Comparison of ENCODE assay signal across 1 cellular context in genomic region chr2:14418110-14418509, GRCh38.
TF ChIP-seq lines count a peak whose summit lies in the region.

No MANE protein-coding gene starts in this region.

TF ChIP-seq in GM12878, 131 proteins besides CTCF, POLR2A, EP300 and RAD21 (continued from another document):
- TF ChIP-seq PBX3 (IDR thresholded peaks at IDR 0.05; ENCODE audit: insufficient replicate concordance, low read depth, low read length) (no peak), DPF2 (IDR thresholded peaks at IDR 0.05) (0 out of 2 replicates have a peak, but pooled peaks have one; percentile 34), ZNF384 (IDR thresholded peaks at IDR 0.05; ENCODE audit: borderline replicate concordance, low read depth, low read length) (no peak), BHLHE40 (IDR thresholded peaks at IDR 0.05; ENCODE audit: borderline replicate concordance in 1 of 2, low read depth in 2 of 2, low read length in 1 of 2) (no peak), HDAC2 (IDR thresholded peaks at IDR 0.05) (no peak), TAF1 (IDR thresholded peaks at IDR 0.05; ENCODE audit: borderline replicate concordance, low read depth, low read length) (no peak), KLF5 (IDR thresholded peaks at IDR 0.05; ENCODE audit: partially characterized antibody) (no peak), CBFB (IDR thresholded peaks at IDR 0.05; ENCODE audit: low read depth) (no peak), FOS (IDR thresholded peaks at IDR 0.05; ENCODE audit: borderline replicate concordance, extremely low read depth, insufficient read length) (no peak), MTA2 (IDR thresholded peaks at IDR 0.05; ENCODE audit: low read depth) (peak; percentile 40; the same call in 1 of the 2 replicates), SUZ12 (IDR thresholded peaks at IDR 0.05; ENCODE audit: unreplicated experiment) (no peak), PML (IDR thresholded peaks at IDR 0.05; ENCODE audit: low read length) (no peak), SREBF1 (IDR thresholded peaks at IDR 0.05; ENCODE audit: low read length) (no peak), IRF3 (IDR thresholded peaks at IDR 0.05) (no peak), ZNF687 (IDR thresholded peaks at IDR 0.05) (no peak), ZZZ3 (IDR thresholded peaks at IDR 0.05; ENCODE audit: control insufficient read depth, insufficient read length, low read depth) (no peak), SMC3 (IDR thresholded peaks at IDR 0.05; ENCODE audit: borderline replicate concordance, low read length) (no peak), GABPA (IDR thresholded peaks at IDR 0.05; ENCODE audit: low read depth) (no peak; the same call in 1 of the 2 replicates), IKZF2 (IDR thresholded peaks at IDR 0.05) (peak; percentile 67 to 76; a peak in 3 of 4 replicates), ZBTB11 (CRISPR knock-in tag; IDR thresholded peaks at IDR 0.05) (no peak), ZNF24 (IDR thresholded peaks at IDR 0.05) (peak; percentile 55; the same call in 1 of the 2 replicates), LARP7 (IDR thresholded peaks at IDR 0.05) (no peak), RFX5 (IDR thresholded peaks at IDR 0.05; ENCODE audit: low read depth, low read length) (no peak), POLR2AphosphoS5 (IDR thresholded peaks at IDR 0.05; ENCODE audit: low read length) (no peak), RUNX3 (IDR thresholded peaks at IDR 0.05; ENCODE audit: low read length) (peak; percentile 30; the same call in 1 of the 2 replicates), CBX5 (IDR thresholded peaks at IDR 0.05; ENCODE audit: low read depth) (no peak), IKZF1 (conservative IDR thresholded peaks at IDR 0.05) (peak; percentile 64)
